Comparison of ENCODE assay signal across 9 cellular contexts in genomic region chr9:94139672-94140417, GRCh38. TPM values are rescaled to one million over a fixed set of nuclear protein-coding genes. Genes with fewer than 3 reads are reported as not detected.
DNase-seq lines count a peak whose midpoint lies in the region; ATAC-seq and TF ChIP-seq lines count a peak whose summit lies in the region.
"Had no signal": no experiment of that assay in that cellular context is flagged by ENCODE, and none has a peak within 500 bp of the region (broad histone marks: within the 10 kb centered on the region; RNA-seq: fewer than 3 reads in every experiment).

No MANE protein-coding gene starts in this region.

- POLR2A ChIA-PET in PC-3 (lab: Charles Lee; ENCODE audit: unreplicated experiment) = no interaction called here

- peak; percentile 76 for ATAC-seq in PC-3
- ATAC-seq in HG02981 (IDR thresholded peaks at IDR 0.05; ENCODE audit: unreplicated experiment) = no peak

- CTCF ChIA-PET in PC-3 (lab: Charles Lee) = no interaction called here

- H3K4me1 ChIP-seq in ACC112 (ENCODE audit: control insufficient read depth, insufficient read depth, low read length, unreplicated experiment) (peaks cover 60% of the 10 kb centered on the region), PC-3 (ENCODE audit: insufficient read depth, low read length) (peaks cover 27% of the 10 kb centered on the region)

- BruUV-seq in PC-3 (replicated peaks; lab: Mats Ljungman, UMichigan) = TSS peak; percentile 57

- H3F3A ChIP-seq in PC-3 (ENCODE audit: low read length, unreplicated experiment) = peaks cover 7% of the 10 kb centered on the region

- no peaks in the 10 kb centered on the region for H3K9me3 ChIP-seq in PC-3 (ENCODE audit: low read length)

- H3K27ac ChIP-seq in ACC112 (ENCODE audit: low read depth, low read length) = peak overlapping the region; percentile 98
- peak overlapping the region; percentile 98 for H3K27ac ChIP-seq in PC-3 (ENCODE audit: low read length)

- peak overlapping the region; percentile 98 for H3K4me2 ChIP-seq in PC-3 (ENCODE audit: low read length)

- H3K9ac ChIP-seq in PC-3 (ENCODE audit: low read length) = peak overlapping the region; percentile 75

- H3K9me2 ChIP-seq in PC-3 (replicated peaks; ENCODE audit: low read length) = no peaks in the 10 kb centered on the region

- no peak for TF ChIP-seq CTCF in PC-3 (conservative IDR thresholded peaks at IDR 0.05; ENCODE audit: low read depth, low read length)
- no peak for TF ChIP-seq CTCF in epithelial cell of esophagus (IDR thresholded peaks at IDR 0.05; ENCODE audit: insufficient read depth, low read depth, low read length, missing control alignments)

- H3K79me2 ChIP-seq in ACC112 (ENCODE audit: control insufficient read depth, insufficient read depth, low read length, unreplicated experiment) = no peaks in the 10 kb centered on the region
- H3K79me2 ChIP-seq in PC-3 (ENCODE audit: low read length) = no peaks in the 10 kb centered on the region

- H3K36me3 ChIP-seq in ACC112 (ENCODE audit: insufficient read depth, low read length) (no peaks in the 10 kb centered on the region), PC-3 (ENCODE audit: low read depth, low read length) (no peaks in the 10 kb centered on the region)

- H3K4me3 ChIP-seq in ACC112 (ENCODE audit: low read depth, low read length) = peak overlapping the region; percentile 45
- H3K4me3 ChIP-seq in PC-3 (ENCODE audit: low read length) = peak overlapping the region; percentile 59
- H3K4me3 ChIP-seq in epithelial cell of esophagus (ENCODE audit: low read length) = no peak overlapping the region

- H2AFZ ChIP-seq in ACC112 (ENCODE audit: low read length, unreplicated experiment) (peak overlapping the region; percentile 69), PC-3 (ENCODE audit: low read length) (peak overlapping the region; percentile 80)

- no peaks in the 10 kb centered on the region for H4K20me1 ChIP-seq in PC-3 (ENCODE audit: low read length)

- H3K27me3 ChIP-seq in ACC112 (ENCODE audit: insufficient read depth, low read length) (no peaks in the 10 kb centered on the region), PC-3 (ENCODE audit: low read length) (no peaks in the 10 kb centered on the region)

- peak; percentile 89 for DNase-seq in PC-3
- DNase-seq in epithelial cell of esophagus (ENCODE audit: low read depth) = peak; percentile 85
- peak; percentile 97 for DNase-seq in myocyte (ENCODE audit: low read depth)
- DNase-seq in activated naive CD4-positive, alpha-beta T cell treated with Interleukin-2 at 50 U/mL for 16 hours = no peak
- no peak for DNase-seq in MV-4-11 (lab: John Stamatoyannopoulos, UW)
- no peak for DNase-seq in D341Med (ENCODE audit: low spot score)
- DNase-seq: CD4-positive, CD25-positive, alpha-beta regulatory T cell had no signal

- intact Hi-C loops in PC-3 (cut with micrococcal nuclease) = loop anchor here (2.0 kb wide), 1 partner anchor 27 kb away; no protein-coding TSS in a partner anchor

RNA-seq across cellular contexts. Expression of gene PTPDC1, which starts 55.6 kb away (rescaled TPM):
- total RNA-seq in PC-3 (2014; rRNA removed) (5.4 TPM in 2 replicates), myocyte (12.8 and 15.7 TPM in 2 replicates)
- polyA plus RNA-seq in myocyte (2012) = 7.8 TPM

Comparison
In these comparisons a context has a peak if more than half of its experiments do, and no peak if none do; other contexts are left out.
1. DNase-seq: peak in PC-3 (single experiment), epithelial cell of esophagus (single experiment) and myocyte (single experiment); none in activated naive CD4-positive, alpha-beta T cell treated with Interleukin-2 at 50 U/mL for 16 hours (single experiment), MV-4-11 (single experiment) and D341Med (single experiment).